18 cellular contexts compared by ENCODE assay signal in the genomic region with DNA sequence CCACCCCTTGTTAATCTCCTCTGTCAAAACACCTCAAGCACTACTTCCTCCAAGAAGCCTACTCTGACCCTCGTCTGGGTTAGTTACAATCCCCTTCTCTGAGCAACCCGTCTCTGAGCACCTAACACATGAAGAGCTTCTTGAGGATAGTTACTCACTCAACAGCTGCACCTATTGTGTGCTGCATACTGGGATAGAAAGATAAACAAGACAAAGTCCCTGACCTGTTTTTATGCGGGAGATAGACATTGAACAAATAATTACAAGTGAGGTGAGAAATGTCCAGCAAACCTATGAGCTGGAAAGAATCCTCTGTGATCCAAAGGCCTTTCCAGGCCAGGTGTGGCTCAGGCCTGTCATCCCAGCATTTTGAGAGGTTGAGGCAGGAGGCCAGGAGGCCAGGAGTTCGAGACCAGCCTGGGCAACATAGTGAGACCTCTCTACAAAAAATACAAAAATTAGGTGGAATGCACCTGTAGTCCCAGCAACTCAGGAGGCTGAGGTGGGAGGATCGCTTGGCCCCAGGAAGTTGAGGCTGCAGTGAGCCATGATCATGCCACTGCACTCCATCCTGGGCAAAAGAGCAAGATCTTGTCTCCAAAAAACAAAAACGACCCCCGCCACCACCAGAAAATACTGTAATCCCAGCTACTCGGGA. TPM values are rescaled to one million over a fixed set of nuclear protein-coding genes. Genes with fewer than 3 reads are reported as not detected.
DNase-seq lines count a peak whose midpoint lies in the region; TF ChIP-seq lines count a peak whose summit lies in the region.
"Had no signal": no experiment of that assay in that cellular context is flagged by ENCODE, and none has a peak within 500 bp of the region (broad histone marks: within the 10 kb centered on the region; RNA-seq: fewer than 3 reads in every experiment).

No MANE protein-coding gene starts in this region.

- H3F3A ChIP-seq in neural cell (ENCODE audit: insufficient read depth, low read length, poor library complexity, severe bottlenecking) = peaks cover 12% of the 10 kb centered on the region

- H3K9me2 ChIP-seq in Karpas-422 (replicated peaks; ENCODE audit: insufficient read depth, low read length) = no peaks in the 10 kb centered on the region
- H3K9me2 ChIP-seq in neural cell (ENCODE audit: insufficient read depth, low read length) = no peaks in the 10 kb centered on the region

- peaks cover 24% of the 10 kb centered on the region for H3K4me1 Mint-ChIP-seq in T-helper 1 cell treated with Interleukin-12 subunit alpha and Interleukin-12 subunit beta and Interleukin-4 antibody, amounts not matched to agents 30 μg/mL and 1 μg/mL, for 36 hours (ENCODE audit: low read depth)
- H3K4me1 Mint-ChIP-seq in brain = peaks cover 40% of the 10 kb centered on the region

- TF ChIP-seq RAD21 in neural cell (conservative IDR thresholded peaks at IDR 0.05) = no peak

- no peak for DNase-seq in T-helper 1 cell
- peak; percentile 31 for DNase-seq in Karpas-422
- DNase-seq in GF-D8 (lab: John Stamatoyannopoulos, UW) = no peak
- DNase-seq in mesenteric fat pad (ENCODE audit: low spot score) = no peak
- DNase-seq in dermis blood vessel endothelial cell = no peak
- DNase-seq: activated CD8-positive, alpha-beta memory T cell treated with anti-CD3 and anti-CD28 coated beads for 24 hours; EL; foreskin keratinocyte; HCEC 1CT; kidney; NCI-H1105; occipital lobe; stimulated activated CD4-positive, alpha-beta T cell treated with anti-CD3 and anti-CD28 coated beads, Interleukin-15, amount 100 ng/mL, for 24 hours had no signal

- H3K36me3 ChIP-seq in Karpas-422 (ENCODE audit: insufficient read depth, low read length) (peaks cover 6% of the 10 kb centered on the region), neural cell (ENCODE audit: insufficient read depth, low read length) (peaks cover 7% of the 10 kb centered on the region)
- H3K36me3 ChIP-seq: vagina had no signal

- no peak overlapping the region for H3K9ac ChIP-seq in Karpas-422 (ENCODE audit: low read length)
- no peak overlapping the region for H3K9ac ChIP-seq in neural cell (ENCODE audit: low read length)

- TF ChIP-seq CTCF in brain (conservative IDR thresholded peaks at IDR 0.05) (no peak), neural cell (IDR thresholded peaks at IDR 0.05; ENCODE audit: poor library complexity, severe bottlenecking) (no peak)

- H3K27me3 ChIP-seq in Karpas-422 (ENCODE audit: low read length) (no peaks in the 10 kb centered on the region), neural cell (ENCODE audit: insufficient read depth, low read depth, low read length) (no peaks in the 10 kb centered on the region)
- H3K27me3 ChIP-seq: ascending aorta, foreskin keratinocyte, vagina had no signal

- H2AFZ ChIP-seq in Karpas-422 (ENCODE audit: low read length) (no peak overlapping the region), neural cell (ENCODE audit: low read depth, low read length) (no peak overlapping the region)

- peaks cover 9% of the 10 kb centered on the region for H3K36me3 Mint-ChIP-seq in T-helper 1 cell treated with Interleukin-12 subunit alpha and Interleukin-12 subunit beta and Interleukin-4 antibody, amounts not matched to agents 30 μg/mL and 1 μg/mL, for 36 hours (ENCODE audit: low read depth)
- H3K36me3 Mint-ChIP-seq in brain = peaks cover 5% of the 10 kb centered on the region

- no peak overlapping the region for H3K27ac ChIP-seq in Karpas-422 (ENCODE audit: low read length)
- peak overlapping the region; percentile 99 for H3K27ac ChIP-seq in neural cell (ENCODE audit: low read length)
- H3K27ac ChIP-seq: foreskin keratinocyte had no signal

- H3K27me3 Mint-ChIP-seq in T-helper 1 cell treated with Interleukin-12 subunit alpha and Interleukin-12 subunit beta and Interleukin-4 antibody, amounts not matched to agents 30 μg/mL and 1 μg/mL, for 36 hours (ENCODE audit: low read depth) = no peaks in the 10 kb centered on the region
- H3K27me3 Mint-ChIP-seq in brain = peaks cover 3% of the 10 kb centered on the region

- no peaks in the 10 kb centered on the region for H4K20me1 ChIP-seq in Karpas-422 (ENCODE audit: insufficient read depth, low read depth, low read length)
- no peaks in the 10 kb centered on the region for H4K20me1 ChIP-seq in neural cell (ENCODE audit: insufficient read depth)

- H3K79me2 ChIP-seq in Karpas-422 (ENCODE audit: low read length) (peaks cover 4% of the 10 kb centered on the region), neural cell (replicated peaks; ENCODE audit: insufficient read depth, low read length) (peaks cover 8% of the 10 kb centered on the region)

- no peak for TF ChIP-seq EP300 in neural cell (conservative IDR thresholded peaks at IDR 0.05; ENCODE audit: poor library complexity, severe bottlenecking)

- H3K4me1 ChIP-seq in Karpas-422 (ENCODE audit: low read length) = peaks cover 21% of the 10 kb centered on the region
- H3K4me1 ChIP-seq: foreskin keratinocyte had no signal

- H3K4me3 Mint-ChIP-seq in T-helper 1 cell treated with Interleukin-12 subunit alpha and Interleukin-12 subunit beta and Interleukin-4 antibody, amounts not matched to agents 30 μg/mL and 1 μg/mL, for 36 hours = peak overlapping the region; percentile 84
- peak overlapping the region; percentile 72 to 93 (median 92) for H3K4me3 Mint-ChIP-seq in brain

- H3K4me3 ChIP-seq in Karpas-422 (ENCODE audit: low read length) (no peak overlapping the region), neural cell (ENCODE audit: low read length) (no peak overlapping the region)

- no peaks in the 10 kb centered on the region for H3K9me3 Mint-ChIP-seq in T-helper 1 cell treated with Interleukin-12 subunit alpha and Interleukin-12 subunit beta and Interleukin-4 antibody, amounts not matched to agents 30 μg/mL and 1 μg/mL, for 36 hours
- H3K9me3 Mint-ChIP-seq in brain = peaks cover 0 to 3% (median 0%) of the 10 kb centered on the region in 5 experiments

- no peak overlapping the region for H3K4me2 ChIP-seq in Karpas-422 (ENCODE audit: low read depth, low read length, poor library complexity, severe bottlenecking)
- H3K4me2 ChIP-seq in neural cell (ENCODE audit: low read length) = no peak overlapping the region

- no peaks in the 10 kb centered on the region for H3K9me3 ChIP-seq in Karpas-422 (ENCODE audit: low read length)
- H3K9me3 ChIP-seq in neural cell (ENCODE audit: low read length) = no peaks in the 10 kb centered on the region
- H3K9me3 ChIP-seq: ascending aorta, vagina had no signal

- no peak overlapping the region for H3K27ac Mint-ChIP-seq in T-helper 1 cell treated with Interleukin-12 subunit alpha and Interleukin-12 subunit beta and Interleukin-4 antibody, amounts not matched to agents 30 μg/mL and 1 μg/mL, for 36 hours
- H3K27ac Mint-ChIP-seq in brain = peak overlapping the region; percentile 74 to 100 (median 98)

TF ChIP-seq in neural cell, 6 proteins besides CTCF, POLR2A, EP300 and RAD21:
- TF ChIP-seq EZH2 (IDR thresholded peaks at IDR 0.05; ENCODE audit: borderline replicate concordance, insufficient read depth, low read length, poor library complexity, severe bottlenecking) = no peak
TF ChIP-seq in neural cell: peak in this region for 0.

RNA-seq across cellular contexts. Expression of a gene that starts 5.5 kb away (rescaled TPM):
- 13.1 and 20.0 TPM in 2 replicates for total RNA-seq in Karpas-422 (2014; rRNA removed; shearing (Covaris generic); ENCODE audit: low replicate concordance)
- polyA plus RNA-seq in brain (ENCODE audit: insufficient read depth, low read depth, low replicate concordance) (7.9 TPM), neural cell (10.2 and 11.7 TPM in 2 replicates)
- polyA minus RNA-seq in neural cell = 7.1 and 7.6 TPM in 2 replicates
- total RNA-seq in mesenteric fat pad (6.3 TPM), dermis blood vessel endothelial cell (14.8 and 21.4 TPM in 2 replicates)

RNA-seq across cellular contexts. Expression of a gene that starts 6.7 kb away (rescaled TPM):
- total RNA-seq in Karpas-422 (2014; rRNA removed; shearing (Covaris generic); ENCODE audit: low replicate concordance) = 18.2 and 20.5 TPM in 2 replicates
- polyA plus RNA-seq in brain (ENCODE audit: insufficient read depth, low read depth, low replicate concordance) (34.3 TPM), neural cell (42.3 and 48.9 TPM in 2 replicates)
- polyA minus RNA-seq in neural cell = 74.0 and 82.3 TPM in 2 replicates
- total RNA-seq in mesenteric fat pad (5.3 TPM), dermis blood vessel endothelial cell (16.5 and 20.1 TPM in 2 replicates)

RNA-seq across cellular contexts. Expression of a gene that starts 19.5 kb away (rescaled TPM):
- total RNA-seq in Karpas-422 (2014; rRNA removed; shearing (Covaris generic); ENCODE audit: low replicate concordance) = 64.1 and 117 TPM in 2 replicates
- 4.8 TPM for polyA plus RNA-seq in brain (ENCODE audit: insufficient read depth, low read depth, low replicate concordance)
- 0.38 TPM in 1 of 2 replicates, not detected in the other for polyA plus RNA-seq in neural cell
- polyA minus RNA-seq in neural cell = 0.81 TPM in 1 of 2 replicates, not detected in the other
- 2.3 TPM for total RNA-seq in mesenteric fat pad
- total RNA-seq in dermis blood vessel endothelial cell = not detected in 2 replicates
- total RNA-seq: ascending aorta, foreskin keratinocyte had no signal

RNA-seq across cellular contexts. Expression of a gene that starts 27.3 kb away (rescaled TPM):
- not detected in 2 replicates for total RNA-seq in Karpas-422 (2014; rRNA removed; shearing (Covaris generic); ENCODE audit: low replicate concordance)
- polyA plus RNA-seq in brain (ENCODE audit: insufficient read depth, low read depth, low replicate concordance) = not detected
- polyA plus RNA-seq in neural cell = not detected in 2 replicates
- polyA minus RNA-seq in neural cell = not detected in 2 replicates
- total RNA-seq in mesenteric fat pad = not detected
- not detected in 2 replicates for total RNA-seq in dermis blood vessel endothelial cell
- total RNA-seq: ascending aorta, foreskin keratinocyte, kidney, vagina had no signal

RNA-seq across cellular contexts. Expression of a gene that starts 27.9 kb away (rescaled TPM):
- 31.3 and 48.5 TPM in 2 replicates for total RNA-seq in Karpas-422 (2014; rRNA removed; shearing (Covaris generic); ENCODE audit: low replicate concordance)
- polyA plus RNA-seq in brain (ENCODE audit: insufficient read depth, low read depth, low replicate concordance) = 80.1 TPM
- polyA plus RNA-seq in neural cell = 47.3 and 60.4 TPM in 2 replicates
- 17.0 and 20.4 TPM in 2 replicates for polyA minus RNA-seq in neural cell
- 26.8 TPM for total RNA-seq in mesenteric fat pad
- total RNA-seq in dermis blood vessel endothelial cell = 61.3 and 61.9 TPM in 2 replicates

Comparison
In these comparisons a context has a peak if more than half of its experiments do, and no peak if none do; other contexts are left out.
1. RNA of a gene that starts 19.5 kb away (total RNA-seq): 64.1 to 117 TPM in Karpas-422; 2.3 TPM in mesenteric fat pad (single experiment) and not detected in dermis blood vessel endothelial cell; every median in the first group is over 10 times any median in the second.